ENCODE assay signal across 12 cellular contexts in the genomic region with DNA sequence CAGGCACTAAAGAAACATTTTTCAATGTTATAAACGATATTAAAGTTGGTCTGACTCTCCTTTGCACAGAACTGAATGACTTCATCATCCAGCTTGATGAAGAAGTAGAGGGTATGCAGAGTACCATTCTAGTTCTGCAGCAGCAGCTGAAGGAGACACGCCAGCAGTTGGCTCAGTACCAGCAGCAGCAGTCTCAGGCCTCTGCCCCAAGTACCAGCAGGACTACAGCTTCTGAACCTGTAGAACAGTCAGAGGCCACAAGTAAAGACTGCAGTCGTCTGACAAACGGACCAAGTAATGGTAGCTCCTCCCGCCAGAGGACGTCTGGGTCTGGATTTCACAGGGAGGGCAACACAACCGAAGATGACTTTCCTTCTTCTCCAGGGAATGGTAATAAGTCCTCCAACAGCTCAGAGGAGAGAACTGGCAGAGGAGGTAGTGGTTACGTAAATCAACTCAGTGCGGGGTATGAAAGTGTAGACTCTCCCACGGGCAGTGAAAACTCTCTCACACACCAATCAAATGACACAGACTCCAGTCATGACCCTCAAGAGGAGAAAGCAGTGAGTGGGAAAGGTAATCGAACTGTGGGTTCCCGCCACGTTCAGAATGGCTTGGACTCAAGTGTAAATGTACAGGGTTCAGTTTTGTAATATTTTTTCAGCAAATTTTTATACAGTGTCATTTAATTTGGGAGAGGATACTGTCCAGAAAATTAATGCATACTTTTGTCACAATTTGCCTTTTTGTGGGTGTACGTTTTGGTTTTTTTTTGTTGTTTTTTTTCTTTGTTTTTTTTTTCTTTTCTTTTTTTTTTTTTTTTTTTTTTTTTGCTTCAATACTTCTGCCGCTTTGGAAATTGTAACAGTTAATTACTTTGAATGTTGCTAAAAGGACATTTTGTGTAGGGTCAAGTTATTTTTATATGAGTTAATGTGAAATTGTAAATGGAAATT. TPM values are rescaled to one million over a fixed set of nuclear protein-coding genes. Genes with fewer than 3 reads are reported as not detected.
DNase-seq lines count a peak whose midpoint lies in the region; TF ChIP-seq lines count a peak whose summit lies in the region.
"Had no signal": no experiment of that assay in that cellular context is flagged by ENCODE, and none has a peak within 500 bp of the region (broad histone marks: within the 10 kb centered on the region; RNA-seq: fewer than 3 reads in every experiment).

No MANE protein-coding gene starts in this region.

- H3K27me3 ChIP-seq in fibroblast of lung (ENCODE audit: control insufficient read depth, insufficient read depth, low read length) (no peaks in the 10 kb centered on the region), Karpas-422 (ENCODE audit: low read length) (no peaks in the 10 kb centered on the region)

- H4K20me1 ChIP-seq in fibroblast of lung (ENCODE audit: control insufficient read depth, extremely low read depth, insufficient read depth, low read length): no peaks in the 10 kb centered on the region
- 0 out of 2 replicates have a peak, but pooled peaks cover 3% of the 10 kb centered on the region for H4K20me1 ChIP-seq in Karpas-422 (ENCODE audit: insufficient read depth, low read depth, low read length)

- no peaks in the 10 kb centered on the region for H3K9me3 ChIP-seq in fibroblast of lung (ENCODE audit: control insufficient read depth, insufficient read depth, low read depth, low read length)
- no peaks in the 10 kb centered on the region for H3K9me3 ChIP-seq in Karpas-422 (ENCODE audit: low read length)

- H3K27ac ChIP-seq in RWPE1 (peak overlapping the region; percentile 31; the same call in 1 of the 2 replicates), fibroblast of lung (ENCODE audit: insufficient read depth, low read length) (no peak overlapping the region), Karpas-422 (ENCODE audit: low read length) (no peak overlapping the region)

- H3K27me3 Mint-ChIP-seq in activated CD4-positive, alpha-beta T cell treated with anti-CD3 and anti-CD28 coated beads, Interleukin-2, amount 10 ng/mL, durations not matched to agents 24 days and 14 days: no peaks in the 10 kb centered on the region

- no peak for DNase-seq in activated CD4-positive, alpha-beta T cell treated with anti-CD3 and anti-CD28 coated beads, Interleukin-2, amount 10 ng/mL, durations not matched to agents 24 days and 14 days
- DNase-seq in activated CD4-positive, alpha-beta T cell treated with anti-CD3 and anti-CD28 coated beads for 4 hours: no peak
- DNase-seq in RWPE1 (ENCODE audit: low spot score): no peak
- DNase-seq in fibroblast of lung (ENCODE audit: low read depth in 2 of 2): peak; percentile 6 to 11
- peak; percentile 32 for DNase-seq in putamen (ENCODE audit: low spot score)
- DNase-seq in COLO829 (ENCODE audit: low spot score): no peak
- no peak for DNase-seq in Karpas-422
- no peak for DNase-seq in NCI-H2107 (lab: John Stamatoyannopoulos, UW)
- DNase-seq: cerebellar nuclear complex, GOT3, OCI-M1 had no signal

- H3K4me3 ChIP-seq in fibroblast of lung (replicated peaks in 1 of 4; ENCODE audit: control extremely low read depth in 1 of 4, insufficient read depth in 1 of 4, low read depth in 3 of 4, low read length in 4 of 4) (no peak overlapping the region), Karpas-422 (ENCODE audit: low read length) (no peak overlapping the region)

- no peak overlapping the region for H2AFZ ChIP-seq in fibroblast of lung (ENCODE audit: low read length)
- H2AFZ ChIP-seq in Karpas-422 (ENCODE audit: low read length): no peak overlapping the region

- H3K9me3 Mint-ChIP-seq in activated CD4-positive, alpha-beta T cell treated with anti-CD3 and anti-CD28 coated beads, Interleukin-2, amount 10 ng/mL, durations not matched to agents 24 days and 14 days: no peaks in the 10 kb centered on the region

- H3K36me3 ChIP-seq in fibroblast of lung (ENCODE audit: control insufficient read depth, insufficient read depth, low read length) (peaks cover 22% of the 10 kb centered on the region), Karpas-422 (ENCODE audit: insufficient read depth, low read length) (peaks cover 76% of the 10 kb centered on the region; the same call in 1 of the 2 replicates)

- peak overlapping the region; percentile 14 for H3K27ac Mint-ChIP-seq in activated CD4-positive, alpha-beta T cell treated with anti-CD3 and anti-CD28 coated beads, Interleukin-2, amount 10 ng/mL, durations not matched to agents 24 days and 14 days

- TF ChIP-seq CTCF in RWPE1 (conservative IDR thresholded peaks at IDR 0.05; ENCODE audit: low read depth): no peak
- no peak for TF ChIP-seq CTCF in fibroblast of lung (conservative IDR thresholded peaks at IDR 0.05 in 1 of 2, IDR thresholded peaks at IDR 0.05 in 1 of 2; ENCODE audit: low read depth in 1 of 2, low read length in 2 of 2)

- no peak overlapping the region for H3K4me3 Mint-ChIP-seq in activated CD4-positive, alpha-beta T cell treated with anti-CD3 and anti-CD28 coated beads, Interleukin-2, amount 10 ng/mL, durations not matched to agents 24 days and 14 days

- H3K79me2 ChIP-seq in fibroblast of lung (ENCODE audit: control insufficient read depth, insufficient read depth, low read length): peaks cover 5% of the 10 kb centered on the region
- peaks cover 60% of the 10 kb centered on the region for H3K79me2 ChIP-seq in Karpas-422 (ENCODE audit: low read length)

- H3K4me2 ChIP-seq in fibroblast of lung (ENCODE audit: extremely low read depth, insufficient read depth, low read length): no peak overlapping the region
- H3K4me2 ChIP-seq in Karpas-422 (ENCODE audit: low read depth, low read length, poor library complexity, severe bottlenecking): no peak overlapping the region

- CTCF ChIA-PET in RWPE1 (lab: Yijun Ruan, JAX): no interaction called here

- POLR2A ChIA-PET in RWPE1 (lab: Yijun Ruan, JAX; ENCODE audit: low non-redundant PET): no interaction called here

- H3K4me1 ChIP-seq in fibroblast of lung (ENCODE audit: control insufficient read depth, extremely low read depth, insufficient read depth, low read length): peaks cover 5% of the 10 kb centered on the region
- peaks cover 9% of the 10 kb centered on the region for H3K4me1 ChIP-seq in Karpas-422 (ENCODE audit: low read length)

- intact Hi-C loops in activated CD4-positive, alpha-beta T cell treated with anti-CD3 and anti-CD28 coated beads, Interleukin-2, amount 10 ng/mL, durations not matched to agents 24 days and 14 days (cut with micrococcal nuclease): loop anchor here (5.0 kb wide), 1 partner anchor 32 kb away; the partner anchor contains the start of gene TCP1

- H3K9ac ChIP-seq in fibroblast of lung (ENCODE audit: insufficient read depth, low read length) (no peak overlapping the region), Karpas-422 (ENCODE audit: low read length) (no peak overlapping the region)

- peaks cover 17% of the 10 kb centered on the region for H3K4me1 Mint-ChIP-seq in activated CD4-positive, alpha-beta T cell treated with anti-CD3 and anti-CD28 coated beads, Interleukin-2, amount 10 ng/mL, durations not matched to agents 24 days and 14 days

- H3K9me2 ChIP-seq in Karpas-422 (replicated peaks; ENCODE audit: insufficient read depth, low read length): no peaks in the 10 kb centered on the region

- H3K36me3 Mint-ChIP-seq in activated CD4-positive, alpha-beta T cell treated with anti-CD3 and anti-CD28 coated beads, Interleukin-2, amount 10 ng/mL, durations not matched to agents 24 days and 14 days (ENCODE audit: low read depth): peaks cover 59% of the 10 kb centered on the region

RNA-seq across cellular contexts. Expression of gene ACAT2, which starts 6.6 kb away (rescaled TPM):
- 85.3 and 88.2 TPM in 2 replicates for total RNA-seq in activated CD4-positive, alpha-beta T cell treated with anti-CD3 and anti-CD28 coated beads, Interleukin-2, amount 10 ng/mL, durations not matched to agents 24 days and 14 days
- total RNA-seq in fibroblast of lung: 37.5 and 121 TPM in 2 replicates
- 108 TPM in 2 replicates for polyA plus RNA-seq in fibroblast of lung
- polyA plus RNA-seq in fibroblast of lung (2012): 75.5 and 94.2 TPM in 2 replicates
- 17.6 and 35.0 TPM in 2 replicates for polyA minus RNA-seq in fibroblast of lung (ENCODE audit: low replicate concordance)
- total RNA-seq in Karpas-422 (2014; rRNA removed; shearing (Covaris generic); ENCODE audit: low replicate concordance): 72.9 and 79.7 TPM in 2 replicates

RNA-seq across cellular contexts. Expression of gene WTAP, which starts 27.9 kb away (rescaled TPM):
- 107 and 109 TPM in 2 replicates for total RNA-seq in activated CD4-positive, alpha-beta T cell treated with anti-CD3 and anti-CD28 coated beads, Interleukin-2, amount 10 ng/mL, durations not matched to agents 24 days and 14 days
- 124 and 137 TPM in 2 replicates for total RNA-seq in fibroblast of lung
- polyA plus RNA-seq in fibroblast of lung: 52.7 and 63.0 TPM in 2 replicates
- polyA plus RNA-seq in fibroblast of lung (2012): 66.4 and 70.6 TPM in 2 replicates
- 9.4 and 15.1 TPM in 2 replicates for polyA minus RNA-seq in fibroblast of lung (ENCODE audit: low replicate concordance)
- 86.1 and 87.6 TPM in 2 replicates for total RNA-seq in Karpas-422 (2014; rRNA removed; shearing (Covaris generic); ENCODE audit: low replicate concordance)

RNA-seq across cellular contexts. Expression of gene TCP1, which starts 34.2 kb away (rescaled TPM):
- total RNA-seq in activated CD4-positive, alpha-beta T cell treated with anti-CD3 and anti-CD28 coated beads, Interleukin-2, amount 10 ng/mL, durations not matched to agents 24 days and 14 days: 528 and 531 TPM in 2 replicates
- 200 and 231 TPM in 2 replicates for total RNA-seq in fibroblast of lung
- 142 and 163 TPM in 2 replicates for polyA plus RNA-seq in fibroblast of lung
- polyA plus RNA-seq in fibroblast of lung (2012): 143 and 217 TPM in 2 replicates
- 57.2 and 101 TPM in 2 replicates for polyA minus RNA-seq in fibroblast of lung (ENCODE audit: low replicate concordance)
- 223 and 247 TPM in 2 replicates for total RNA-seq in Karpas-422 (2014; rRNA removed; shearing (Covaris generic); ENCODE audit: low replicate concordance)

RNA-seq across cellular contexts. Expression of gene MRPL18, which starts 35.0 kb away (rescaled TPM):
- 106 and 112 TPM in 2 replicates for total RNA-seq in activated CD4-positive, alpha-beta T cell treated with anti-CD3 and anti-CD28 coated beads, Interleukin-2, amount 10 ng/mL, durations not matched to agents 24 days and 14 days
- 80.4 and 82.7 TPM in 2 replicates for total RNA-seq in fibroblast of lung
- 87.1 and 101 TPM in 2 replicates for polyA plus RNA-seq in fibroblast of lung
- polyA plus RNA-seq in fibroblast of lung (2012): 87.8 and 94.7 TPM in 2 replicates
- 32.2 and 33.7 TPM in 2 replicates for polyA minus RNA-seq in fibroblast of lung (ENCODE audit: low replicate concordance)
- 50.8 and 105 TPM in 2 replicates for total RNA-seq in Karpas-422 (2014; rRNA removed; shearing (Covaris generic); ENCODE audit: low replicate concordance)

RNA-seq across cellular contexts. Expression of gene PNLDC1, which starts 44.8 kb away (rescaled TPM):
- 0.40 and 0.97 TPM in 2 replicates for total RNA-seq in activated CD4-positive, alpha-beta T cell treated with anti-CD3 and anti-CD28 coated beads, Interleukin-2, amount 10 ng/mL, durations not matched to agents 24 days and 14 days
- not detected in 2 replicates for total RNA-seq in fibroblast of lung
- 0.09 TPM in 1 of 2 replicates, not detected in the other for polyA plus RNA-seq in fibroblast of lung
- polyA plus RNA-seq in fibroblast of lung (2012): 0.12 TPM in 1 of 2 replicates, not detected in the other
- not detected in 2 replicates for polyA minus RNA-seq in fibroblast of lung (ENCODE audit: low replicate concordance)
- total RNA-seq in Karpas-422 (2014; rRNA removed; shearing (Covaris generic); ENCODE audit: low replicate concordance): 0.11 TPM in 1 of 2 replicates, not detected in the other
- total RNA-seq: fibroblast of villous mesenchyme had no signal

Comparison
In these comparisons a context has a peak if more than half of its experiments do, and no peak if none do; other contexts are left out.
1. DNase-seq: peak in fibroblast of lung (2 of 2) and putamen (single experiment); none in activated CD4-positive, alpha-beta T cell treated with anti-CD3 and anti-CD28 coated beads, Interleukin-2, amount 10 ng/mL, durations not matched to agents 24 days and 14 days (single experiment), activated CD4-positive, alpha-beta T cell treated with anti-CD3 and anti-CD28 coated beads for 4 hours (0 of 2), RWPE1 (single experiment), COLO829 (single experiment), Karpas-422 (single experiment) and NCI-H2107 (single experiment).